In the genomic region with DNA sequence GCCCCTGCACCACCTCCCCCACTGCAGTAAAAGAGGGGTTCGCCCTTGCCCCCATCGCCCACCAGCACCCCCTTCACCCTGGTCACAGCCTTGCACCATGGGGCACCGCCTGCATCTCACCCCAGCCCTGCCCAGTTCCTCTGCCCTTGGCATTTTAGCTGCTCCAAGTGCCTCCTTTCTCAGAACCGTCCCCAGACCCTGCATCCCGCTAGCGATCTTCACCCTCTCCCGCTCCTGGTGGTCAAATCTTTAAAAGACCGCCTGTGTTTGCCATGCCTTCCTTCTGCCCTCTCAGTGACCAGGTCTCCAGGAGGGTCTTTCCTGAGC, we compare ENCODE assay signal across 23 cellular contexts.
DNase-seq lines count a peak whose midpoint lies in the region; ATAC-seq, FAIRE-seq and TF ChIP-seq lines count a peak whose summit lies in the region.
"Had no signal": no experiment of that assay in that cellular context is flagged by ENCODE, and none has a peak within 500 bp of the region (broad histone marks: within the 10 kb centered on the region; RNA-seq: fewer than 3 reads in every experiment).

No MANE protein-coding gene starts in this region.

- H3K4me3 ChIP-seq in PC-9: peak overlapping the region; percentile 35; the same call in 1 of the 2 replicates
- peak overlapping the region; percentile 20 to 53 for H3K4me3 ChIP-seq in kidney (ENCODE audit: low read length in 2 of 2)
- no peak overlapping the region for H3K4me3 ChIP-seq in gastroesophageal sphincter
- H3K4me3 ChIP-seq: K562, MG63 had no signal

- CTCF ChIA-PET in Calu3 (lab: Charles Lee): interaction anchor here (1.1 to 1.5 kb wide), 3 partner anchors 17 to 115 kb away, joined by 3 to 4 read pairs (median 3); no protein-coding TSS in a partner anchor
- CTCF ChIA-PET in PC-9 (lab: Charles Lee): interaction anchor here (0.8 kb wide), 1 partner anchor 200 kb away, joined by 20 read pairs; no protein-coding TSS in a partner anchor

- intact Hi-C loops in Calu3 (cut with micrococcal nuclease; ENCODE audit: unreplicated experiment): loop anchor here (10.0 kb wide), 1 partner anchor 120 kb away; no protein-coding TSS in a partner anchor
- intact Hi-C loops in PC-9 (cut with micrococcal nuclease; ENCODE audit: unreplicated experiment): no loop called here
- intact Hi-C loops in kidney (cut with DNase I): no loop called here

- peaks cover 20% of the 10 kb centered on the region for H3F3A ChIP-seq in PC-9 (ENCODE audit: insufficient read depth, low read depth)

- H3K4me1 ChIP-seq in PC-9 (replicated peaks; ENCODE audit: insufficient read depth) (peaks cover 45% of the 10 kb centered on the region), kidney (ENCODE audit: control insufficient read depth in 1 of 2, insufficient read depth in 1 of 2, low read depth in 1 of 2, low read length in 2 of 2) (peaks cover 8 to 20% of the 10 kb centered on the region in 2 donors), gastroesophageal sphincter (peaks cover 0 to 42% (median 15%) of the 10 kb centered on the region in 3 donors)

- H3K27ac ChIP-seq in PC-9 (peak overlapping the region; percentile 61), kidney (ENCODE audit: low read depth in 2 of 2, low read length in 2 of 2) (no peak overlapping the region), gastroesophageal sphincter (no peak overlapping the region)

- no peak overlapping the region for H2AFZ ChIP-seq in PC-9

- POLR2A ChIA-PET in PC-9 (lab: Charles Lee; ENCODE audit: unreplicated experiment): interaction anchor here (0.5 to 1.4 kb wide), 2 partner anchors 20 to 115 kb away, joined by 4 to 7 read pairs; no protein-coding TSS in a partner anchor

- TF ChIP-seq CTCF in Calu3 (IDR thresholded peaks at IDR 0.05; ENCODE audit: unreplicated experiment) (no peak), PC-9 (conservative IDR thresholded peaks at IDR 0.05) (no peak), kidney (IDR thresholded peaks at IDR 0.05; ENCODE audit: borderline replicate concordance, extremely low read depth, insufficient read depth) (no peak), progenitor cell of endocrine pancreas (IDR thresholded peaks at IDR 0.05; ENCODE audit: unreplicated experiment) (no peak), gastroesophageal sphincter (IDR thresholded peaks at IDR 0.05) (no peak)

- peak overlapping the region; percentile 53 for H3K4me3 Mint-ChIP-seq in Calu3 (ENCODE audit: low read depth, unreplicated experiment)
- H3K4me3 Mint-ChIP-seq in progenitor cell of endocrine pancreas (ENCODE audit: low read depth): peak overlapping the region; percentile 45
- H3K4me3 Mint-ChIP-seq: activated B cell treated with CpG ODN at 0.5 μM for 24 hours; activated T-cell treated with anti-CD3 and anti-CD28 coated beads, Interleukin-2, amount 50 U/mL, for 24 hours; CD4-positive, alpha-beta T cell; memory B cell had no signal

- ATAC-seq in gastroesophageal sphincter: no peak
- ATAC-seq: K562; right cardiac atrium; stimulated activated naive CD8-positive, alpha-beta T cell treated with anti-CD3 and anti-CD28 coated beads, Interleukin-15, Interleukin-2, amounts not matched to agents 100 U/mL and 50 U/mL, for 24 hours had no signal

- H4K20me1 ChIP-seq in PC-9 (ENCODE audit: insufficient read depth): no peaks in the 10 kb centered on the region

- no peaks in the 10 kb centered on the region for H3K79me2 ChIP-seq in PC-9 (ENCODE audit: low read depth)

- H3K9ac ChIP-seq in kidney (ENCODE audit: low read length in 2 of 2): peak overlapping the region in 1 of 2 donors; percentile 37

- no peak for FAIRE-seq in kidney (lab: Jason Lieb, UNC)
- FAIRE-seq: K562 had no signal

- H3K27ac Mint-ChIP-seq in Calu3 (ENCODE audit: unreplicated experiment): no peak overlapping the region
- peak overlapping the region; percentile 95 for H3K27ac Mint-ChIP-seq in progenitor cell of endocrine pancreas
- H3K27ac Mint-ChIP-seq: activated B cell treated with CpG ODN at 0.5 μM for 24 hours; activated T-cell treated with anti-CD3 and anti-CD28 coated beads, Interleukin-2, amount 50 U/mL, for 24 hours; CD4-positive, alpha-beta T cell; memory B cell had no signal

- H3K4me1 Mint-ChIP-seq in Calu3 (ENCODE audit: low read depth, unreplicated experiment) (peaks cover 27% of the 10 kb centered on the region), progenitor cell of endocrine pancreas (ENCODE audit: low read depth) (peaks cover 13% of the 10 kb centered on the region)
- H3K4me1 Mint-ChIP-seq: activated B cell treated with CpG ODN at 0.5 μM for 24 hours, memory B cell had no signal

- DNase-seq in Calu3: no peak
- DNase-seq in PC-9: peak in 1 of 2 experiments; percentile 17
- peak; percentile 52 for DNase-seq in kidney
- DNase-seq in progenitor cell of endocrine pancreas (ENCODE audit: low spot score, unreplicated experiment): no peak
- no peak for DNase-seq in hippocampal formation (lab: John Stamatoyannopoulos, UW)
- DNase-seq in effector CD8-positive, alpha-beta T cell (lab: John Stamatoyannopoulos, UW): no peak
- DNase-seq: activated B cell treated with CpG ODN at 0.5 μM for 24 hours; activated naive CD4-positive, alpha-beta T cell; activated T-cell treated with anti-CD3 and anti-CD28 coated beads, Interleukin-2, amount 50 U/mL, for 24 hours; amniotic stem cell; DMS 273 treated with DMSO at 0.1 percent for 48 hours; MG63; NCI-H1417; NCI-H446 treated with DMSO at 0.1 percent for 48 hours; SHP77; stimulated activated naive CD8-positive, alpha-beta T cell treated with anti-CD3 and anti-CD28 coated beads, Interleukin-15, Interleukin-2, amounts not matched to agents 100 U/mL and 50 U/mL, for 24 hours; SW 1271; T1000 had no signal

- TF ChIP-seq EP300 in gastroesophageal sphincter (IDR thresholded peaks at IDR 0.05): no peak

- BruUV-seq in Calu3 (replicated peaks; lab: Mats Ljungman, UMichigan) (no TSS peak), PC-9 (replicated peaks; lab: Mats Ljungman, UMichigan) (no TSS peak)

- WGBS in gastroesophageal sphincter (ENCODE audit: low coverage in 1 of 2), 2 donors: 88 to 96% methylated on average over 8 of the region's 8 CpGs

- no peak for TF ChIP-seq POLR2A in gastroesophageal sphincter (IDR thresholded peaks at IDR 0.05)

- H3K36me3 Mint-ChIP-seq in Calu3 (ENCODE audit: insufficient read depth, unreplicated experiment) (peaks cover 12% of the 10 kb centered on the region), progenitor cell of endocrine pancreas (ENCODE audit: insufficient read depth) (no peaks in the 10 kb centered on the region)
- H3K36me3 Mint-ChIP-seq: memory B cell had no signal

- H3K36me3 ChIP-seq in PC-9 (ENCODE audit: low read depth): no peaks in the 10 kb centered on the region
- no peaks in the 10 kb centered on the region for H3K36me3 ChIP-seq in kidney (ENCODE audit: control insufficient read depth in 1 of 2, insufficient read depth in 2 of 2, low read length in 2 of 2)
- H3K36me3 ChIP-seq in gastroesophageal sphincter: no peaks in the 10 kb centered on the region
- H3K36me3 ChIP-seq: MG63 had no signal

- no peaks in the 10 kb centered on the region for H3K27me3 ChIP-seq in PC-9 (ENCODE audit: insufficient read depth, low read depth)
- H3K27me3 ChIP-seq in gastroesophageal sphincter: no peaks in the 10 kb centered on the region
- H3K27me3 ChIP-seq: MG63 had no signal

- H3K9me3 ChIP-seq in PC-9 (ENCODE audit: insufficient read depth, low read depth) (no peaks in the 10 kb centered on the region), kidney (ENCODE audit: control insufficient read depth in 1 of 2, low read length in 2 of 2) (no peaks in the 10 kb centered on the region), gastroesophageal sphincter (no peaks in the 10 kb centered on the region)
- H3K9me3 ChIP-seq: MG63 had no signal

- peak overlapping the region; percentile 68 for H3K4me2 ChIP-seq in PC-9

- H3K9me3 Mint-ChIP-seq in Calu3 (ENCODE audit: low read depth, unreplicated experiment) (no peaks in the 10 kb centered on the region), progenitor cell of endocrine pancreas (ENCODE audit: low read depth) (no peaks in the 10 kb centered on the region)
- H3K9me3 Mint-ChIP-seq: activated B cell treated with CpG ODN at 0.5 μM for 24 hours; activated T-cell treated with anti-CD3 and anti-CD28 coated beads, Interleukin-2, amount 50 U/mL, for 24 hours; CD4-positive, alpha-beta T cell; memory B cell had no signal

- no peaks in the 10 kb centered on the region for H3K27me3 Mint-ChIP-seq in Calu3 (ENCODE audit: unreplicated experiment)
- peaks cover 4% of the 10 kb centered on the region for H3K27me3 Mint-ChIP-seq in progenitor cell of endocrine pancreas
- H3K27me3 Mint-ChIP-seq: activated B cell treated with CpG ODN at 0.5 μM for 24 hours had no signal

- no peaks in the 10 kb centered on the region for H3K9me2 ChIP-seq in PC-9 (ENCODE audit: insufficient read depth)

Comparison
In these comparisons a context has a peak if more than half of its experiments do, and no peak if none do; other contexts are left out.
1. H3K4me3 ChIP-seq: peak in PC-9 (single experiment) and kidney (2 of 2); none in gastroesophageal sphincter (0 of 2).